In genomic region chr12:126040307-126040706, GRCh38 we compare ENCODE assay signal across 28 cellular contexts.
"Had no signal": no experiment of that assay in that cellular context is flagged by ENCODE, and none has a peak within 500 bp of the region (broad histone marks: within the 10 kb centered on the region; RNA-seq: fewer than 3 reads in every experiment).

No MANE protein-coding gene starts in this region.

- H3K4me1 ChIP-seq: pancreas, prostate gland, right lobe of liver, suprapubic skin, testis, tibial artery, transverse colon, upper lobe of right lung, vagina had no signal

- FAIRE-seq: pancreas, small intestine had no signal

- H3K9me3 Mint-ChIP-seq: type B pancreatic cell had no signal

- H3K4me3 ChIP-seq: pancreas, prostate gland, right lobe of liver, sigmoid colon, suprapubic skin, testis, tibial artery, transverse colon, upper lobe of right lung, vagina had no signal

- H3K27me3 ChIP-seq: neutrophil, pancreas, right lobe of liver, sigmoid colon, suprapubic skin, testis, tibial artery, transverse colon, upper lobe of right lung, vagina had no signal

- H3K4me1 Mint-ChIP-seq: naive thymus-derived CD8-positive, alpha-beta T cell; nephron progenitor cell; stimulated activated memory B cell treated with anti-CD40 and anti-IgM and Interleukin-4, amounts not matched to agents 10 μg/mL and 1 μg/mL and 100 μg/mL, for 72 hours; stimulated activated naive CD8-positive, alpha-beta T cell treated with anti-CD3 and anti-CD28 coated beads, Interleukin-15, amount 100 ng/mL, for 72 hours had no signal

- H3K27ac ChIP-seq: neutrophil, pancreas, prostate gland, right lobe of liver, sigmoid colon, suprapubic skin, testis, tibial artery, transverse colon, upper lobe of right lung, vagina had no signal

- H3K36me3 Mint-ChIP-seq: naive thymus-derived CD8-positive, alpha-beta T cell; natural killer cell treated with Interleukin-12 subunit alpha and Interleukin-12 subunit beta and Interleukin-15 and Interleukin-18, amount 100 ng/mL, for 72 hours; stimulated activated memory B cell treated with anti-CD40 and anti-IgM and Interleukin-4, amounts not matched to agents 10 μg/mL and 1 μg/mL and 100 μg/mL, for 72 hours; type B pancreatic cell had no signal

- ATAC-seq: naive thymus-derived CD8-positive, alpha-beta T cell; natural killer cell treated with Interleukin-12 subunit alpha and Interleukin-12 subunit beta and Interleukin-15 and Interleukin-18, amount 100 ng/mL, for 72 hours; pancreas; right cardiac atrium; right lobe of liver; stimulated activated memory B cell treated with anti-CD40 and anti-IgM and Interleukin-4, amounts not matched to agents 10 μg/mL and 1 μg/mL and 100 μg/mL, for 72 hours; stimulated activated naive CD8-positive, alpha-beta T cell treated with anti-CD3 and anti-CD28 coated beads, Interleukin-15, amount 100 ng/mL, for 72 hours; stimulated activated naive CD8-positive, alpha-beta T cell treated with anti-CD3 and anti-CD28 coated beads, Interleukin-15, Interleukin-2, amounts not matched to agents 100 U/mL and 50 U/mL, for 24 hours; upper lobe of right lung had no signal

- DNase-seq: naive thymus-derived CD8-positive, alpha-beta T cell; nephron progenitor cell; nucleus accumbens; pancreas; right cardiac atrium; right lobe of liver; sigmoid colon; small intestine; stimulated activated CD4-positive, alpha-beta T cell treated with anti-CD3 and anti-CD28 coated beads, Interleukin-1b, Interleukin-23, amount 100 ng/mL, for 48 hours; stimulated activated CD4-positive, alpha-beta T cell treated with anti-CD3 and anti-CD28 coated beads, Interleukin-4, amount 100 ng/mL, for 1 hour; stimulated activated CD4-positive, alpha-beta T cell treated with anti-CD3 and anti-CD28 coated beads, Interleukin-4, amount 100 ng/mL, for 4 hours; stimulated activated CD8-positive, alpha-beta memory T cell treated with anti-CD3 and anti-CD28 coated beads, Interleukin-4, amount 100 ng/mL, for 48 hours; stimulated activated naive CD4-positive, alpha-beta T cell; stimulated activated naive CD8-positive, alpha-beta T cell treated with anti-CD3 and anti-CD28 coated beads, Interleukin-15, amount 100 ng/mL, for 72 hours; stimulated activated naive CD8-positive, alpha-beta T cell treated with anti-CD3 and anti-CD28 coated beads, Interleukin-15, Interleukin-2, amounts not matched to agents 100 U/mL and 50 U/mL, for 24 hours; substantia nigra; testis; tibial artery; transverse colon; upper lobe of right lung had no signal

- H3K9me3 ChIP-seq: neutrophil, pancreas, prostate gland, right lobe of liver, sigmoid colon, suprapubic skin, testis, tibial artery, transverse colon, upper lobe of right lung, vagina had no signal

- H3K36me3 ChIP-seq: neutrophil, pancreas, prostate gland, right lobe of liver, sigmoid colon, suprapubic skin, tibial artery, transverse colon, upper lobe of right lung, vagina had no signal

- H3K4me3 Mint-ChIP-seq: naive thymus-derived CD8-positive, alpha-beta T cell; natural killer cell treated with Interleukin-12 subunit alpha and Interleukin-12 subunit beta and Interleukin-15 and Interleukin-18, amount 100 ng/mL, for 72 hours; nephron progenitor cell; neural crest cell; stimulated activated memory B cell treated with anti-CD40 and anti-IgM and Interleukin-4, amounts not matched to agents 10 μg/mL and 1 μg/mL and 100 μg/mL, for 72 hours; stimulated activated naive CD8-positive, alpha-beta T cell treated with anti-CD3 and anti-CD28 coated beads, Interleukin-15, amount 100 ng/mL, for 72 hours; type B pancreatic cell had no signal

- H3K27me3 Mint-ChIP-seq: natural killer cell treated with Interleukin-12 subunit alpha and Interleukin-12 subunit beta and Interleukin-15 and Interleukin-18, amount 100 ng/mL, for 72 hours; stimulated activated memory B cell treated with anti-CD40 and anti-IgM and Interleukin-4, amounts not matched to agents 10 μg/mL and 1 μg/mL and 100 μg/mL, for 72 hours; stimulated activated naive CD8-positive, alpha-beta T cell treated with anti-CD3 and anti-CD28 coated beads, Interleukin-15, amount 100 ng/mL, for 72 hours had no signal

- H3K27ac Mint-ChIP-seq: naive thymus-derived CD8-positive, alpha-beta T cell; natural killer cell treated with Interleukin-12 subunit alpha and Interleukin-12 subunit beta and Interleukin-15 and Interleukin-18, amount 100 ng/mL, for 72 hours; nephron progenitor cell; stimulated activated memory B cell treated with anti-CD40 and anti-IgM and Interleukin-4, amounts not matched to agents 10 μg/mL and 1 μg/mL and 100 μg/mL, for 72 hours; type B pancreatic cell had no signal
